14 cellular contexts compared by ENCODE assay signal in the genomic region with DNA sequence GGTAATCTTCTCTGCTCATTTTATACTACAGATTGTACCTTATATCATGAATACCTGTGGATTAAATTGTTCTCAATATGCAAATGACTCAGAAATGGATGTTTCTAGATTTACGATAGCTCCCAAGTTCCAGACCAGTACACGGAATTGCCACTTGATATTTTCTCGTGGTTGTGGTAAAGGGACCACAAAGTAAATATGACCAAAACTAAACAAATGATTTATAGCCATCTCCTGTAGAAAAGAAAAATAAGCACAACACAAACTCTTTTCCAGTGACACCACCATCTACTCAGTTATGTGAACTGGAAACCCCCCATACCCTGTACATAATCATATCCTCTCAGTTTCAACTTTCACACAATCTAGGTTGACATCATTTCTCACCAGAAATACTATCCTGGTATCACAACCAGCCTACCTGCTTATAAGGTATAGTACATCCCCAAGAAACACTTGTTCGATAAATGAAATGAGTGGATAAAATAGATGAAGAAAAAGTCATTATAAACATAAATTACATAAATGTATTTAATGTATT.
A peak's percentile ranks its signal among the peaks of the same experiment; 100 is the strongest.
DNase-seq lines count a peak whose midpoint lies in the region; ATAC-seq, FAIRE-seq and TF ChIP-seq lines count a peak whose summit lies in the region.
"Had no signal": no experiment of that assay in that cellular context is flagged by ENCODE, and none has a peak within 500 bp of the region (broad histone marks: within the 10 kb centered on the region; RNA-seq: fewer than 3 reads in every experiment).

No MANE protein-coding gene starts in this region.

- H3K36me3 ChIP-seq in astrocyte (ENCODE audit: insufficient read depth, low read length) (no peaks in the 10 kb centered on the region), smooth muscle cell (ENCODE audit: low read depth) (no peaks in the 10 kb centered on the region)

- H3K4me2 ChIP-seq in astrocyte (ENCODE audit: low read length) (peak overlapping the region; percentile 47), smooth muscle cell (no peak overlapping the region)

- H2AFZ ChIP-seq in astrocyte (ENCODE audit: low read depth, low read length) (no peak overlapping the region), smooth muscle cell (ENCODE audit: low read depth) (no peak overlapping the region)

- H3K36me3 Mint-ChIP-seq in astrocyte (ENCODE audit: low read depth, unreplicated experiment) = no peaks in the 10 kb centered on the region
- no peaks in the 10 kb centered on the region for H3K36me3 Mint-ChIP-seq in stimulated activated naive B cell treated with anti-CD40 and anti-IgM and Interleukin-4, amounts not matched to agents 10 μg/mL and 1 μg/mL and 100 μg/mL, for 72 hours
- H3K36me3 Mint-ChIP-seq: CD14-positive monocyte; naive thymus-derived CD8-positive, alpha-beta T cell had no signal

- no peaks in the 10 kb centered on the region for H3K27me3 ChIP-seq in astrocyte (ENCODE audit: insufficient read depth, low read length)
- H3K27me3 ChIP-seq in smooth muscle cell (ENCODE audit: low read depth) = no peaks in the 10 kb centered on the region

- peak; percentile 5 for FAIRE-seq in GM12892 (lab: Jason Lieb, UNC)
- peak; percentile 26 for FAIRE-seq in astrocyte (lab: Jason Lieb, UNC)

- H3K9me3 Mint-ChIP-seq in astrocyte (ENCODE audit: unreplicated experiment) = no peaks in the 10 kb centered on the region
- H3K9me3 Mint-ChIP-seq in stimulated activated naive B cell treated with anti-CD40 and anti-IgM and Interleukin-4, amounts not matched to agents 10 μg/mL and 1 μg/mL and 100 μg/mL, for 72 hours = no peaks in the 10 kb centered on the region
- H3K9me3 Mint-ChIP-seq: CD14-positive monocyte; naive thymus-derived CD8-positive, alpha-beta T cell had no signal

- H3K4me1 Mint-ChIP-seq in astrocyte (ENCODE audit: low read depth, unreplicated experiment) = peaks cover 41% of the 10 kb centered on the region
- H3K4me1 Mint-ChIP-seq in stimulated activated naive B cell treated with anti-CD40 and anti-IgM and Interleukin-4, amounts not matched to agents 10 μg/mL and 1 μg/mL and 100 μg/mL, for 72 hours = peaks cover 0 to 3% of the 10 kb centered on the region in 2 donors

- WGBS in smooth muscle cell (ENCODE audit: low lambda C conversion rate) = 92% methylated on average over 4 of the region's 4 CpGs

- peaks cover 30% of the 10 kb centered on the region for H3K4me1 ChIP-seq in astrocyte (ENCODE audit: insufficient read depth, low read length)
- no peaks in the 10 kb centered on the region for H3K4me1 ChIP-seq in smooth muscle cell (ENCODE audit: low read depth)

- ATAC-seq in GM19397 (IDR thresholded peaks at IDR 0.05; ENCODE audit: unreplicated experiment) (peak; percentile 43), HG02943 (IDR thresholded peaks at IDR 0.05; ENCODE audit: low read depth, unreplicated experiment) (peak; percentile 48)
- no peak for ATAC-seq in stimulated activated naive B cell treated with anti-CD40 and anti-IgM and Interleukin-4, amounts not matched to agents 10 μg/mL and 1 μg/mL and 100 μg/mL, for 72 hours (replicated peaks)
- ATAC-seq: naive thymus-derived CD8-positive, alpha-beta T cell had no signal

- H3F3A ChIP-seq in smooth muscle cell (ENCODE audit: low read depth) = no peaks in the 10 kb centered on the region

- H3K9me3 ChIP-seq in astrocyte (ENCODE audit: insufficient read depth, low read depth, low read length) (no peaks in the 10 kb centered on the region), smooth muscle cell (replicated peaks; ENCODE audit: low read depth) (no peaks in the 10 kb centered on the region)

- H3K79me2 ChIP-seq in astrocyte (ENCODE audit: insufficient read depth, low read length) = no peaks in the 10 kb centered on the region
- no peaks in the 10 kb centered on the region for H3K79me2 ChIP-seq in smooth muscle cell (ENCODE audit: low read depth)

- no peaks in the 10 kb centered on the region for H3K27me3 Mint-ChIP-seq in astrocyte (ENCODE audit: low read depth, unreplicated experiment)
- no peaks in the 10 kb centered on the region for H3K27me3 Mint-ChIP-seq in stimulated activated naive B cell treated with anti-CD40 and anti-IgM and Interleukin-4, amounts not matched to agents 10 μg/mL and 1 μg/mL and 100 μg/mL, for 72 hours

- no peak overlapping the region for H3K4me3 ChIP-seq in astrocyte (ENCODE audit: insufficient read depth, low read depth, low read length)
- no peak overlapping the region for H3K4me3 ChIP-seq in smooth muscle cell

- H4K20me1 ChIP-seq in astrocyte (ENCODE audit: insufficient read depth, low read length) (no peaks in the 10 kb centered on the region), smooth muscle cell (ENCODE audit: low read depth) (no peaks in the 10 kb centered on the region)

- DNase-seq in GM12892 (ENCODE audit: insufficient read length) (no peak), astrocyte (ENCODE audit: low read depth) (peak; percentile 22), smooth muscle cell (lab: John Stamatoyannopoulos, UW; ENCODE audit: unreplicated experiment) (no peak), NCI-H2171 treated with DMSO at 0.1 percent for 48 hours (lab: John Stamatoyannopoulos, UW) (no peak), NCI-H2171 (lab: John Stamatoyannopoulos, UW) (no peak)
- DNase-seq in stimulated activated naive B cell treated with anti-CD40 and anti-IgM and Interleukin-4, amounts not matched to agents 10 μg/mL and 1 μg/mL and 100 μg/mL, for 72 hours = no peak
- DNase-seq: activated T-cell treated with anti-CD3 and anti-CD28 coated beads, Interleukin-2, amount 50 U/mL, for 1 hour; naive thymus-derived CD8-positive, alpha-beta T cell; NCI-H1092; stimulated activated CD4-positive, alpha-beta T cell treated with anti-CD3 and anti-CD28 coated beads, Interleukin-1b, Interleukin-23, amount 100 ng/mL, for 48 hours; T-helper 9 cell had no signal

- no peak overlapping the region for H3K4me3 Mint-ChIP-seq in astrocyte (ENCODE audit: unreplicated experiment)
- no peak overlapping the region for H3K4me3 Mint-ChIP-seq in stimulated activated naive B cell treated with anti-CD40 and anti-IgM and Interleukin-4, amounts not matched to agents 10 μg/mL and 1 μg/mL and 100 μg/mL, for 72 hours
- H3K4me3 Mint-ChIP-seq: CD14-positive monocyte; naive thymus-derived CD8-positive, alpha-beta T cell had no signal

- no peak for TF ChIP-seq POLR2A in GM12892 (IDR thresholded peaks at IDR 0.05; ENCODE audit: low read depth, low read length)

- H3K9ac ChIP-seq in astrocyte (ENCODE audit: low read length) (no peak overlapping the region), smooth muscle cell (ENCODE audit: low read depth) (no peak overlapping the region)

- H3K27ac ChIP-seq in astrocyte (ENCODE audit: low read depth, low read length) (no peak overlapping the region), smooth muscle cell (ENCODE audit: low read depth) (no peak overlapping the region)

- TF ChIP-seq CTCF in astrocyte (IDR thresholded peaks at IDR 0.05; ENCODE audit: insufficient read depth, low read depth, low read length) (no peak), smooth muscle cell (IDR thresholded peaks at IDR 0.05; ENCODE audit: borderline replicate concordance, insufficient read depth, poor library complexity, severe bottlenecking) (no peak)

- no peak overlapping the region for H3K27ac Mint-ChIP-seq in astrocyte (ENCODE audit: unreplicated experiment)
- H3K27ac Mint-ChIP-seq in stimulated activated naive B cell treated with anti-CD40 and anti-IgM and Interleukin-4, amounts not matched to agents 10 μg/mL and 1 μg/mL and 100 μg/mL, for 72 hours = no peak overlapping the region
- H3K27ac Mint-ChIP-seq: CD14-positive monocyte; naive thymus-derived CD8-positive, alpha-beta T cell had no signal

Comparison
In these comparisons a context has a peak if more than half of its experiments do, and no peak if none do; other contexts are left out.
1. ATAC-seq: peak in GM19397 (single experiment) and HG02943 (single experiment); none in stimulated activated naive B cell treated with anti-CD40 and anti-IgM and Interleukin-4, amounts not matched to agents 10 μg/mL and 1 μg/mL and 100 μg/mL, for 72 hours (0 of 2).